ENCODE assay signal across 9 cellular contexts in genomic region chr19:11374449-11375142, GRCh38. TPM values are rescaled to one million over a fixed set of nuclear protein-coding genes. Genes with fewer than 3 reads are reported as not detected.
A peak's percentile ranks its signal among the peaks of the same experiment; 100 is the strongest.
DNase-seq lines count a peak whose midpoint lies in the region; ATAC-seq and TF ChIP-seq lines count a peak whose summit lies in the region.
"Had no signal": no experiment of that assay in that cellular context is flagged by ENCODE, and none has a peak within 500 bp of the region (broad histone marks: within the 10 kb centered on the region; RNA-seq: fewer than 3 reads in every experiment).

TSS of gene SWSAP1 (plus strand) at chr19:11374666. CDS start at chr19:11374681, 15 bp downstream.

- no peak for TF ChIP-seq CTCF in right lobe of liver (IDR thresholded peaks at IDR 0.05)

- H3K27ac Mint-ChIP-seq in CD4-positive, CD25-positive, alpha-beta regulatory T cell: no peak within 1 kb of the TSS

- H3K9me3 ChIP-seq in CD4-positive, CD25-positive, alpha-beta regulatory T cell (ENCODE audit: control insufficient read depth in 2 of 2, low read length in 2 of 2): no peaks in the 10 kb centered on the region
- H3K9me3 ChIP-seq in right lobe of liver: no peaks in the 10 kb centered on the region

- H3K36me3 ChIP-seq in CD4-positive, CD25-positive, alpha-beta regulatory T cell (ENCODE audit: control insufficient read depth, insufficient read depth, low read length): peaks cover 5% of the 10 kb centered on the region
- H3K36me3 ChIP-seq in right lobe of liver: no peaks in the 10 kb centered on the region

- DNase-seq in CD4-positive, CD25-positive, alpha-beta regulatory T cell: peak; percentile 96 to 100 (median 99)
- DNase-seq in NCI-H748 treated with DMSO at 0.1 percent for 48 hours (lab: John Stamatoyannopoulos, UW): peak; percentile 97
- peak; percentile 97 to 98 for DNase-seq in activated CD4-positive, alpha-beta T cell treated with anti-CD3 and anti-CD28 coated beads, Interleukin-2, amount 50 U/mL, for 48 hours
- peak; percentile 98 for DNase-seq in ecto neural progenitor cell (ENCODE audit: low spot score)
- DNase-seq in right lobe of liver: peak; percentile 98 to 99 (median 99)
- peak; percentile 97 for DNase-seq in stimulated activated CD4-positive, alpha-beta T cell treated with anti-CD3 and anti-CD28 coated beads, Interleukin-4, amount 100 ng/mL, for 24 hours

- intact Hi-C loops in right lobe of liver (cut with DNase I): no loop called here

- no peak for TF ChIP-seq POLR2A in right lobe of liver (IDR thresholded peaks at IDR 0.05)

- H3K4me3 Mint-ChIP-seq in CD4-positive, CD25-positive, alpha-beta regulatory T cell: peak within 1 kb of the TSS in 1 of 4 donors; percentile 15

- H3K36me3 Mint-ChIP-seq in CD4-positive, CD25-positive, alpha-beta regulatory T cell: peaks cover 16% of the 10 kb centered on the region

- ATAC-seq in CD4-positive, CD25-positive, alpha-beta regulatory T cell (ENCODE audit: low read depth in 2 of 2): peak; percentile 89 to 92
- ATAC-seq in GM19438 (IDR thresholded peaks at IDR 0.05; ENCODE audit: low read depth, unreplicated experiment): peak; percentile 83
- peak; percentile 80 for ATAC-seq in HG03565 (IDR thresholded peaks at IDR 0.05; ENCODE audit: unreplicated experiment)
- ATAC-seq in right lobe of liver: peak; percentile 84 to 95 (median 92)

- peak within 1 kb of the TSS; percentile 97 for H3K27ac ChIP-seq in CD4-positive, CD25-positive, alpha-beta regulatory T cell (ENCODE audit: insufficient read depth, low read length, poor library complexity, severe bottlenecking)
- peak within 1 kb of the TSS; percentile 89 to 93 (median 89) for H3K27ac ChIP-seq in right lobe of liver

- H3K9me3 Mint-ChIP-seq in CD4-positive, CD25-positive, alpha-beta regulatory T cell: no peaks in the 10 kb centered on the region
- H3K9me3 Mint-ChIP-seq: stimulated activated naive CD8-positive, alpha-beta T cell treated with anti-CD3 and anti-CD28 coated beads, Interleukin-15, Interleukin-2, amounts not matched to agents 100 ng/mL and 50 ng/mL, for 24 hours had no signal

- H3K4me1 ChIP-seq in CD4-positive, CD25-positive, alpha-beta regulatory T cell (ENCODE audit: control insufficient read depth, insufficient read depth, low read length, poor library complexity, severe bottlenecking): peaks cover 42% of the 10 kb centered on the region
- H3K4me1 ChIP-seq in right lobe of liver: peaks cover 0 to 25% (median 11%) of the 10 kb centered on the region in 4 donors

- H3K27me3 ChIP-seq in CD4-positive, CD25-positive, alpha-beta regulatory T cell (ENCODE audit: control insufficient read depth, insufficient read depth, low read length): no peaks in the 10 kb centered on the region
- H3K27me3 ChIP-seq in right lobe of liver: no peaks in the 10 kb centered on the region

- no peaks in the 10 kb centered on the region for H3K27me3 Mint-ChIP-seq in CD4-positive, CD25-positive, alpha-beta regulatory T cell
- H3K27me3 Mint-ChIP-seq: stimulated activated naive CD8-positive, alpha-beta T cell treated with anti-CD3 and anti-CD28 coated beads, Interleukin-15, Interleukin-2, amounts not matched to agents 100 ng/mL and 50 ng/mL, for 24 hours had no signal

- H3K4me1 Mint-ChIP-seq in CD4-positive, CD25-positive, alpha-beta regulatory T cell: peaks cover 0 to 29% (median 12%) of the 10 kb centered on the region in 4 donors

- WGBS in right lobe of liver (ENCODE audit: insufficient coverage, low coverage, low lambda C conversion rate, missing lambda C conversion rate): under 1% methylated on average over 33 of the region's 44 CpGs

- peak within 1 kb of the TSS; percentile 90 for H3K4me3 ChIP-seq in CD4-positive, CD25-positive, alpha-beta regulatory T cell (ENCODE audit: low read depth, low read length)
- peak within 1 kb of the TSS; percentile 54 to 73 (median 64) for H3K4me3 ChIP-seq in right lobe of liver

RNA-seq across cellular contexts. Expression of gene SWSAP1, which starts in this region (rescaled TPM):
- 3.0 TPM for total RNA-seq in CD4-positive, CD25-positive, alpha-beta regulatory T cell
- polyA plus RNA-seq in CD4-positive, CD25-positive, alpha-beta regulatory T cell: 1 to 10 TPM; 5.6 to 8.4 (median 7.0) TPM
- total RNA-seq in right lobe of liver: 1 to 10 TPM; 1.4 to 2.7 (median 2.3) TPM

Comparison
In these comparisons a context has a peak if more than half of its experiments do, and no peak if none do; other contexts are left out.
1. Peak in every context shown above with its lines: DNase-seq, ATAC-seq, H3K4me3 ChIP-seq and H3K27ac ChIP-seq.